Comparison of ENCODE assay signal across 19 cellular contexts in genomic region chr10:4048245-4048864, GRCh38.
DNase-seq lines count a peak whose midpoint lies in the region; ATAC-seq and TF ChIP-seq lines count a peak whose summit lies in the region.
"Had no signal": no experiment of that assay in that cellular context is flagged by ENCODE, and none has a peak within 500 bp of the region (broad histone marks: within the 10 kb centered on the region; RNA-seq: fewer than 3 reads in every experiment).

No MANE protein-coding gene starts in this region.

- H3K23ac ChIP-seq in mesenchymal stem cell (ENCODE audit: low read length in 2 of 2): no peak overlapping the region

- H3K9me3 Mint-ChIP-seq in naive thymus-derived CD4-positive, alpha-beta T cell: peaks cover 0 to 7% (median 0%) of the 10 kb centered on the region in 11 donors
- H3K9me3 Mint-ChIP-seq: H9 had no signal

- H3K14ac ChIP-seq in mesenchymal stem cell (ENCODE audit: low read length in 2 of 2): no peak overlapping the region

- peaks cover 0 to 2% (median 0%) of the 10 kb centered on the region in 7 donors for H3K4me1 Mint-ChIP-seq in naive thymus-derived CD4-positive, alpha-beta T cell
- H3K4me1 Mint-ChIP-seq: H9 had no signal

- H3K4me1 ChIP-seq in mesenchymal stem cell (ENCODE audit: control insufficient read depth, insufficient read depth, low read depth, low read length): no peaks in the 10 kb centered on the region
- no peaks in the 10 kb centered on the region for H3K4me1 ChIP-seq in naive thymus-derived CD4-positive, alpha-beta T cell (ENCODE audit: control insufficient read depth in 2 of 2, insufficient read depth in 2 of 2, low read length in 2 of 2)
- H3K4me1 ChIP-seq in SK-N-SH (ENCODE audit: control insufficient read depth in 1 of 2, insufficient read depth in 2 of 2, low read depth in 1 of 2, low read length in 1 of 2): no peaks in the 10 kb centered on the region

- WGBS in mesenchymal stem cell: 70% methylated on average over 1 of the region's 2 CpGs
- 100% methylated on average over 1 of the region's 2 CpGs for WGBS in SK-N-SH (ENCODE audit: low lambda C conversion rate)

- CTCF ChIA-PET in naive thymus-derived CD4-positive, alpha-beta T cell (lab: Charles Lee): no interaction called here
- CTCF ChIA-PET in SK-N-SH (lab: Yijun Ruan, JAX): interaction anchor here (0.7 to 1.3 kb wide), 2 partner anchors 9 kb away, joined by 3 read pairs; no protein-coding TSS in a partner anchor

- H3K9ac ChIP-seq in mesenchymal stem cell (ENCODE audit: low read length) (no peak overlapping the region), SK-N-SH (no peak overlapping the region)

- H2AFZ ChIP-seq in mesenchymal stem cell (ENCODE audit: low read depth, low read length) (no peak overlapping the region), SK-N-SH (ENCODE audit: low read depth) (no peak overlapping the region)

- no peak overlapping the region for H3K27ac ChIP-seq in mesenchymal stem cell (ENCODE audit: low read length, poor library complexity, severe bottlenecking)
- H3K27ac ChIP-seq in naive thymus-derived CD4-positive, alpha-beta T cell (ENCODE audit: low read depth, low read length): no peak overlapping the region
- H3K27ac ChIP-seq in SK-N-SH (ENCODE audit: low read depth in 2 of 2, low read length in 1 of 2): no peak overlapping the region
- H3K27ac ChIP-seq: A549 had no signal

- no peaks in the 10 kb centered on the region for H4K20me1 ChIP-seq in SK-N-SH (ENCODE audit: insufficient read depth)

- peaks cover 0 to 14% (median 0%) of the 10 kb centered on the region in 5 donors for H3K36me3 Mint-ChIP-seq in naive thymus-derived CD4-positive, alpha-beta T cell
- H3K36me3 Mint-ChIP-seq: CD14-positive monocyte had no signal

- no peaks in the 10 kb centered on the region for H3F3A ChIP-seq in SK-N-SH (replicated peaks; ENCODE audit: insufficient read depth)

- H3K79me1 ChIP-seq in mesenchymal stem cell (replicated peaks; ENCODE audit: low read length, poor library complexity, severe bottlenecking): no peaks in the 10 kb centered on the region

- H3K4me3 ChIP-seq in mesenchymal stem cell (ENCODE audit: insufficient read depth in 1 of 2, low read depth in 1 of 2, low read length in 2 of 2) (no peak overlapping the region), SK-N-SH (ENCODE audit: low read depth in 2 of 2, low read length in 1 of 2) (no peak overlapping the region)
- H3K4me3 ChIP-seq in naive thymus-derived CD4-positive, alpha-beta T cell (ENCODE audit: low read length): no peak overlapping the region
- H3K4me3 ChIP-seq: A549, K562 had no signal

- no peaks in the 10 kb centered on the region for H3K79me2 ChIP-seq in SK-N-SH (ENCODE audit: insufficient read depth)

- POLR2A ChIA-PET in naive thymus-derived CD4-positive, alpha-beta T cell (lab: Charles Lee): interaction anchor here (1.1 to 1.3 kb wide), 2 partner anchors 12 to 265 kb away, joined by 3 read pairs; no protein-coding TSS in a partner anchor
- POLR2A ChIA-PET in SK-N-SH (lab: Yijun Ruan, JAX): no interaction called here

- no peaks in the 10 kb centered on the region for H3K9me2 ChIP-seq in SK-N-SH

- no peak overlapping the region for H2AK5ac ChIP-seq in mesenchymal stem cell (ENCODE audit: low read length, severe bottlenecking)

- H4K8ac ChIP-seq in mesenchymal stem cell (ENCODE audit: low read length): peak overlapping the region; percentile 4

- H3K4me2 ChIP-seq in mesenchymal stem cell (ENCODE audit: low read length, poor library complexity, severe bottlenecking) (no peak overlapping the region), SK-N-SH (no peak overlapping the region)
- H3K4me2 ChIP-seq: A549 had no signal

- H3K27ac Mint-ChIP-seq in naive thymus-derived CD4-positive, alpha-beta T cell: no peak overlapping the region
- H3K27ac Mint-ChIP-seq: B cell, H9, HFFc6 had no signal

- H3K9me3 ChIP-seq in mesenchymal stem cell (ENCODE audit: control insufficient read depth, low read length) (no peaks in the 10 kb centered on the region), SK-N-SH (no peaks in the 10 kb centered on the region)
- no peaks in the 10 kb centered on the region for H3K9me3 ChIP-seq in naive thymus-derived CD4-positive, alpha-beta T cell (ENCODE audit: control insufficient read depth in 2 of 3, low read length in 3 of 3)
- H3K9me3 ChIP-seq: A549 had no signal

- no peak overlapping the region for H2BK120ac ChIP-seq in mesenchymal stem cell (ENCODE audit: low read depth, low read length)

- no peak for TF ChIP-seq EP300 in SK-N-SH (IDR thresholded peaks at IDR 0.05; ENCODE audit: borderline replicate concordance in 1 of 2, low read depth in 1 of 2, low read length in 1 of 2)

- no peak overlapping the region for H3K18ac ChIP-seq in mesenchymal stem cell (ENCODE audit: low read depth in 1 of 2, low read length in 2 of 2)

- intact Hi-C loops in Right ventricle myocardium superior (cut with DNase I): no loop called here
- intact Hi-C loops in cardiac septum (cut with DNase I): no loop called here
- intact Hi-C loops in naive thymus-derived CD4-positive, alpha-beta T cell (cut with micrococcal nuclease): no loop called here

- TF ChIP-seq CTCF in SK-N-SH (IDR thresholded peaks at IDR 0.05): no peak

- no peak overlapping the region for H4K91ac ChIP-seq in mesenchymal stem cell (ENCODE audit: low read length)

- ATAC-seq in Right ventricle myocardium superior (ENCODE audit: poor library complexity): peak; percentile 50
- no peak for ATAC-seq in naive thymus-derived CD4-positive, alpha-beta T cell
- ATAC-seq: A549, K562 had no signal

- peaks cover 0 to 4% (median 2%) of the 10 kb centered on the region in 5 donors for H3K27me3 Mint-ChIP-seq in naive thymus-derived CD4-positive, alpha-beta T cell
- H3K27me3 Mint-ChIP-seq: B cell had no signal

- H3K27me3 ChIP-seq in mesenchymal stem cell (ENCODE audit: control insufficient read depth in 1 of 2, insufficient read depth in 1 of 2, low read length in 2 of 2): no peaks in the 10 kb centered on the region
- H3K27me3 ChIP-seq in naive thymus-derived CD4-positive, alpha-beta T cell (ENCODE audit: control insufficient read depth in 2 of 2, insufficient read depth in 2 of 2, low read length in 2 of 2): no peaks in the 10 kb centered on the region
- no peaks in the 10 kb centered on the region for H3K27me3 ChIP-seq in SK-N-SH (ENCODE audit: insufficient read depth)

- H3K4ac ChIP-seq in mesenchymal stem cell (ENCODE audit: low read depth in 1 of 2, low read length in 2 of 2): no peak overlapping the region

- H2BK5ac ChIP-seq in mesenchymal stem cell (ENCODE audit: low read depth, low read length, poor library complexity, severe bottlenecking): no peak overlapping the region

- no peak overlapping the region for H2BK15ac ChIP-seq in mesenchymal stem cell (ENCODE audit: low read depth, poor library complexity, severe bottlenecking)

- no peak overlapping the region for H2BK12ac ChIP-seq in mesenchymal stem cell (ENCODE audit: low read length in 2 of 2)

- H3K36me3 ChIP-seq in mesenchymal stem cell (ENCODE audit: control insufficient read depth in 1 of 2, insufficient read depth in 2 of 2, low read depth in 1 of 2, low read length in 2 of 2) (no peaks in the 10 kb centered on the region), SK-N-SH (replicated peaks in 1 of 2; ENCODE audit: control insufficient read depth in 1 of 2, insufficient read depth in 2 of 2, low read length in 1 of 2) (no peaks in the 10 kb centered on the region)
- H3K36me3 ChIP-seq in naive thymus-derived CD4-positive, alpha-beta T cell (ENCODE audit: control insufficient read depth in 2 of 3, insufficient read depth in 3 of 3, low read length in 3 of 3): no peaks in the 10 kb centered on the region

- DNase-seq in Right ventricle myocardium superior (no peak), cardiac septum (ENCODE audit: low spot score) (no peak), amniotic epithelial cell (ENCODE audit: low read depth) (peak; percentile 28), mesenchymal stem cell (no peak), SK-N-SH (no peak)
- no peak for DNase-seq in naive thymus-derived CD4-positive, alpha-beta T cell
- DNase-seq in NK-92 treated with Interleukin-12 subunit alpha and Interleukin-12 subunit beta, amount 100 ng/mL, for 24 hours (lab: John Stamatoyannopoulos, UW): no peak
- DNase-seq: H9, HFFc6, MM.1S, NCI-H1105, NCI-H146, NCI-H2029, NCI-H226, SHP77 treated with DMSO at 0.1 percent for 48 hours had no signal

- no peak overlapping the region for H3K4me3 Mint-ChIP-seq in naive thymus-derived CD4-positive, alpha-beta T cell
- H3K4me3 Mint-ChIP-seq: B cell, CD14-positive monocyte, H9, HFFc6 had no signal

- TF ChIP-seq RAD21 in SK-N-SH (IDR thresholded peaks at IDR 0.05; ENCODE audit: low read length): no peak

TF ChIP-seq in SK-N-SH, 30 proteins besides CTCF, POLR2A, EP300 and RAD21 (continues in another document):
- TF ChIP-seq TAF1 (IDR thresholded peaks at IDR 0.05; ENCODE audit: borderline replicate concordance, low read depth, low read length) (no peak), SIN3A (IDR thresholded peaks at IDR 0.05; ENCODE audit: borderline replicate concordance, low read depth, low read length) (no peak), RCOR1 (IDR thresholded peaks at IDR 0.05; ENCODE audit: low read length) (no peak), TCF12 (IDR thresholded peaks at IDR 0.05) (no peak), RXRA (IDR thresholded peaks at IDR 0.05; ENCODE audit: borderline replicate concordance, low read depth) (no peak), TEAD4 (IDR thresholded peaks at IDR 0.05; ENCODE audit: borderline replicate concordance, insufficient read depth) (no peak), JUND (IDR thresholded peaks at IDR 0.05) (no peak), EZH2phosphoT487 (IDR thresholded peaks at IDR 0.05; ENCODE audit: borderline replicate concordance, low read depth) (no peak), USF1 (IDR thresholded peaks at IDR 0.05; ENCODE audit: borderline replicate concordance, low read depth) (no peak), NRF1 (IDR thresholded peaks at IDR 0.05; ENCODE audit: low read depth, low read length) (no peak), ELF1 (IDR thresholded peaks at IDR 0.05) (no peak), YY1 (IDR thresholded peaks at IDR 0.05; ENCODE audit: low read depth) (no peak)
